Comparison of ENCODE assay signal across 2 cellular contexts in genomic region chr10:43156590-43157340, GRCh38.
TF ChIP-seq lines count a peak whose summit lies in the region.

No MANE protein-coding gene starts in this region.

TF ChIP-seq in HepG2, 621 proteins besides CTCF, POLR2A, EP300 and RAD21:
- TF ChIP-seq ZBTB33 (CRISPR knock-in tag; IDR thresholded peaks at IDR 0.05) (peak; percentile 58; the same call in 1 of the 2 replicates), MAFK (conservative IDR thresholded peaks at IDR 0.05 in 1 of 2, IDR thresholded peaks at IDR 0.05 in 1 of 2; ENCODE audit: low read length in 2 of 2) (peak; percentile 88 to 96), ZNF207 (IDR thresholded peaks at IDR 0.05; ENCODE audit: borderline replicate concordance) (no peak), ZKSCAN5 (CRISPR knock-in tag; IDR thresholded peaks at IDR 0.05) (no peak), SP1 (IDR thresholded peaks at IDR 0.05) (no peak), SP1 (CRISPR knock-in tag; IDR thresholded peaks at IDR 0.05) (no peak), ZNF766 (CRISPR knock-in tag; IDR thresholded peaks at IDR 0.05; ENCODE audit: borderline replicate concordance) (no peak), MAFF (IDR thresholded peaks at IDR 0.05; ENCODE audit: low read depth, low read length) (peak; percentile 94), FOSL1 (CRISPR knock-in tag; IDR thresholded peaks at IDR 0.05; ENCODE audit: borderline replicate concordance) (no peak), NPAS2 (CRISPR knock-in tag; IDR thresholded peaks at IDR 0.05; ENCODE audit: borderline replicate concordance) (no peak), ZNF484 (CRISPR knock-in tag; IDR thresholded peaks at IDR 0.05; ENCODE audit: borderline replicate concordance, low read depth) (no peak), FOXC1 (CRISPR knock-in tag; IDR thresholded peaks at IDR 0.05; ENCODE audit: borderline replicate concordance) (no peak)

TF ChIP-seq in K562, 482 proteins besides CTCF, POLR2A, EP300 and RAD21:
- TF ChIP-seq C11orf30 (IDR thresholded peaks at IDR 0.05; ENCODE audit: low read depth) (peak; percentile 81), MAFG (tag; conservative IDR thresholded peaks at IDR 0.05) (peak; percentile 80), KHSRP (IDR thresholded peaks at IDR 0.05) (no peak), ATF3 (IDR thresholded peaks at IDR 0.05) (no peak), ATF3 (CRISPR knock-in tag; conservative IDR thresholded peaks at IDR 0.05) (no peak), ELK1 (CRISPR knock-in tag; IDR thresholded peaks at IDR 0.05) (no peak), MAFK (IDR thresholded peaks at IDR 0.05; ENCODE audit: low read length) (peak; percentile 87), MTA1 (IDR thresholded peaks at IDR 0.05; ENCODE audit: borderline replicate concordance) (no peak), ZKSCAN1 (IDR thresholded peaks at IDR 0.05; ENCODE audit: low read depth, low read length) (no peak), ZNF766 (CRISPR knock-in tag; conservative IDR thresholded peaks at IDR 0.05) (no peak), ZNF316 (IDR thresholded peaks at IDR 0.05) (peak; percentile 88), ELF4 (CRISPR knock-in tag; IDR thresholded peaks at IDR 0.05) (no peak), TRIM24 (IDR thresholded peaks at IDR 0.05) (no peak), MAFF (IDR thresholded peaks at IDR 0.05; ENCODE audit: low read length) (peak; percentile 86), RAD51 (IDR thresholded peaks at IDR 0.05; ENCODE audit: borderline replicate concordance, low read depth) (no peak)
